Comparison of ENCODE assay signal across 8 cellular contexts in genomic region chr2:43636616-43637015, GRCh38. TPM values are rescaled to one million over a fixed set of nuclear protein-coding genes. Genes with fewer than 3 reads are reported as not detected.
DNase-seq lines count a peak whose midpoint lies in the region; ATAC-seq and TF ChIP-seq lines count a peak whose summit lies in the region.

No MANE protein-coding gene starts in this region.

- no peak overlapping the region for H3K27ac Mint-ChIP-seq in central memory CD8-positive, alpha-beta T cell (ENCODE audit: low read depth)
- no peak overlapping the region for H3K27ac Mint-ChIP-seq in natural killer cell

- H3K4me3 Mint-ChIP-seq in central memory CD8-positive, alpha-beta T cell: peak overlapping the region; percentile 92
- H3K4me3 Mint-ChIP-seq in natural killer cell: peak overlapping the region; percentile 88

- H3K27ac ChIP-seq in thyroid gland: no peak overlapping the region

- peak; percentile 63 for ATAC-seq in central memory CD8-positive, alpha-beta T cell (replicated peaks; ENCODE audit: extremely low read depth, poor library complexity, severe bottlenecking)
- ATAC-seq in natural killer cell (peak in 1 of 3 donors; percentile 9), HG02973 (IDR thresholded peaks at IDR 0.05; ENCODE audit: unreplicated experiment) (no peak)

- H3K4me1 Mint-ChIP-seq in central memory CD8-positive, alpha-beta T cell: peaks cover 18% of the 10 kb centered on the region
- H3K4me1 Mint-ChIP-seq in natural killer cell: peaks cover 7 to 13% of the 10 kb centered on the region in 2 donors

- TF ChIP-seq CTCF in natural killer cell (IDR thresholded peaks at IDR 0.05) (no peak), thyroid gland (IDR thresholded peaks at IDR 0.05) (no peak)

- peaks cover 12% of the 10 kb centered on the region for H3K36me3 Mint-ChIP-seq in central memory CD8-positive, alpha-beta T cell (ENCODE audit: insufficient read depth)
- no peaks in the 10 kb centered on the region for H3K36me3 Mint-ChIP-seq in natural killer cell

- 14 to 23% methylated on average over 5 to 10 of the region's 11 CpGs for WGBS in thyroid gland, 2 donors

- peaks cover 38% of the 10 kb centered on the region for H3K27me3 Mint-ChIP-seq in central memory CD8-positive, alpha-beta T cell
- peaks cover 53 to 69% of the 10 kb centered on the region in 2 donors for H3K27me3 Mint-ChIP-seq in natural killer cell (ENCODE audit: low read depth in 2 of 2)

- H3K4me3 ChIP-seq in thyroid gland (replicated peaks in 1 of 3): peak overlapping the region in 1 of 3 donors; percentile 82

- intact Hi-C loops in natural killer cell (cut with micrococcal nuclease) (no loop called here), thyroid gland (cut with DNase I) (no loop called here)

- no peaks in the 10 kb centered on the region for H3K27me3 ChIP-seq in thyroid gland

- TF ChIP-seq POLR2A in thyroid gland (IDR thresholded peaks at IDR 0.05): no peak

- peaks cover 0 to 19% of the 10 kb centered on the region in 2 donors for H3K4me1 ChIP-seq in thyroid gland

- H3K36me3 ChIP-seq in thyroid gland: no peaks in the 10 kb centered on the region

- H3K9me3 Mint-ChIP-seq in central memory CD8-positive, alpha-beta T cell: no peaks in the 10 kb centered on the region
- H3K9me3 Mint-ChIP-seq in natural killer cell: peaks cover 3 to 4% of the 10 kb centered on the region in 2 donors

- H3K9me3 ChIP-seq in thyroid gland: no peaks in the 10 kb centered on the region

- DNase-seq in DMS153 (lab: John Stamatoyannopoulos, UW) (peak; percentile 51), NCI-H146 (lab: John Stamatoyannopoulos, UW) (peak; percentile 74), natural killer cell (no peak), A172 (ENCODE audit: low spot score) (no peak), thyroid gland (no peak), SIG-M5 (lab: John Stamatoyannopoulos, UW) (no peak)
- DNase-seq in central memory CD8-positive, alpha-beta T cell (ENCODE audit: low spot score in 2 of 2): peak in 1 of 2 donors; percentile 12

RNA-seq across cellular contexts. Expression of gene PLEKHH2, which starts 0.4 kb away (rescaled TPM):
- total RNA-seq in natural killer cell (under 1 TPM; 0.07 to 0.28 (median 0.19) TPM), thyroid gland (10 to 100 TPM; 15.3 to 29.8 (median 22.4) TPM)
- total RNA-seq in A172 (2014; rRNA removed; shearing (Covaris generic)): 0.98 and 4.6 TPM in 2 replicates

RNA-seq across cellular contexts. Expression of gene C1GALT1C1L, which starts 39.6 kb away (rescaled TPM):
- total RNA-seq in natural killer cell (not detected), thyroid gland (1 to 10 TPM in 2 of 4 donors, under 1 TPM in 1, not detected in 1; 0.68 to 1.8 (median 1.1) TPM)
- total RNA-seq in A172 (2014; rRNA removed; shearing (Covaris generic)): 1.7 and 2.1 TPM in 2 replicates

RNA-seq across cellular contexts. Expression of gene THADA, which starts 40.8 kb away (rescaled TPM):
- total RNA-seq in natural killer cell: 10 to 100 TPM; 34.1 to 35.7 (median 35.3) TPM
- total RNA-seq in A172 (2014; rRNA removed; shearing (Covaris generic)): 18.3 and 19.7 TPM in 2 replicates
- 10 to 100 TPM; 49.9 to 90.2 (median 65.2) TPM for total RNA-seq in thyroid gland

Comparison
In these comparisons a context has a peak if more than half of its experiments do, and no peak if none do; other contexts are left out.
1. DNase-seq: peak in DMS153 (single experiment) and NCI-H146 (single experiment); none in natural killer cell (single experiment), A172 (single experiment), thyroid gland (0 of 2) and SIG-M5 (single experiment).